ENCODE assay signal across 29 cellular contexts in the genomic region with DNA sequence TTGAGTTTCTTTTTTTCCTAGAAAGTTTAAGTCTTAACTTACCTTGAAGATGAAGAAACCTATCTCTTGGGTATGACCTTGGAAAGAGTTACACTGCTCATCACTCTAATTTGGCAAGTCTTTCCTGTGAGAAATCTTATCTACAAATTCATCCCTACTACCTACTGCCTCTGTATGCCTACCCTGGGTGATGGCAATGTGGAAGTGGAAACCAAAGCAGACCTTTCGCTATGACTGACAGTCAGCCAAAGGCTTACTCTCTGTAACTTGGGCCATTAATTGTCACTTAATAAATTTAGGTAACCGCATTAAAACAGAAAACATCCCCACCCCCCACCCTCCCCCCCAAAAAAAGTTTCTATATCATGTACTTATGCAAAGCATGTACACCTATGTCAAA.
"Had no signal": no experiment of that assay in that cellular context is flagged by ENCODE, and none has a peak within 500 bp of the region (broad histone marks: within the 10 kb centered on the region; RNA-seq: fewer than 3 reads in every experiment).

No MANE protein-coding gene starts in this region.

- H3K27me3 Mint-ChIP-seq: naive thymus-derived CD4-positive, alpha-beta T cell; progenitor cell of endocrine pancreas; stimulated activated naive B cell treated with anti-CD40 and anti-IgM and Interleukin-4, amounts not matched to agents 10 μg/mL and 1 μg/mL and 100 μg/mL, for 72 hours; type B pancreatic cell had no signal

- H3K9me3 ChIP-seq: ovary, psoas muscle, right lobe of liver, sigmoid colon, suprapubic skin, testis, tibial artery, transverse colon, upper lobe of right lung, uterus had no signal

- H3K9ac ChIP-seq: neural progenitor cell, parathyroid adenoma had no signal

- H3K4me1 Mint-ChIP-seq: natural killer cell, neural progenitor cell had no signal

- H3K27ac ChIP-seq: neural progenitor cell, ovary, parathyroid adenoma, psoas muscle, right lobe of liver, sigmoid colon, suprapubic skin, testis, tibial artery, transverse colon, upper lobe of right lung, uterus had no signal

- H3K27ac Mint-ChIP-seq: naive thymus-derived CD4-positive, alpha-beta T cell; natural killer cell; nephron; neural progenitor cell; progenitor cell of endocrine pancreas; stimulated activated naive B cell treated with anti-CD40 and anti-IgM and Interleukin-4, amounts not matched to agents 10 μg/mL and 1 μg/mL and 100 μg/mL, for 72 hours; type B pancreatic cell had no signal

- H2AFZ ChIP-seq: neural progenitor cell, parathyroid adenoma had no signal

- H3K4me3 ChIP-seq: neural progenitor cell, ovary, psoas muscle, right lobe of liver, sigmoid colon, suprapubic skin, testis, tibial artery, transverse colon, upper lobe of right lung, uterus had no signal

- H3K4me3 Mint-ChIP-seq: naive thymus-derived CD4-positive, alpha-beta T cell; natural killer cell; nephron; neural progenitor cell; stimulated activated effector memory CD8-positive, alpha-beta T cell treated with anti-CD3 and anti-CD28 coated beads, Interleukin-12 subunit alpha, Interleukin-12 subunit beta, amount 100 ng/mL, for 72 hours; stimulated activated naive B cell treated with anti-CD40 and anti-IgM and Interleukin-4, amounts not matched to agents 10 μg/mL and 1 μg/mL and 100 μg/mL, for 72 hours; type B pancreatic cell had no signal

- H3K4me1 ChIP-seq: neural progenitor cell, parathyroid adenoma, right lobe of liver, sigmoid colon, suprapubic skin, testis, tibial artery, transverse colon, upper lobe of right lung, uterus had no signal

- H3K4me2 ChIP-seq: neural progenitor cell had no signal

- DNase-seq: naive thymus-derived CD4-positive, alpha-beta T cell; natural killer cell; occipital lobe; ovary; posterior cingulate gyrus; psoas muscle; right cardiac atrium; right lobe of liver; sigmoid colon; small intestine; stimulated activated CD4-positive, alpha-beta T cell treated with anti-CD3 and anti-CD28 coated beads, Interleukin-15, amount 100 ng/mL, for 24 hours; stimulated activated CD4-positive, alpha-beta T cell treated with anti-CD3 and anti-CD28 coated beads, Interleukin-2, amount 100 ng/mL, for 24 hours; stimulated activated CD4-positive, alpha-beta T cell treated with anti-CD3 and anti-CD28 coated beads, Interleukin-2, amount 100 ng/mL, for 48 hours; stimulated activated CD4-positive, alpha-beta T cell treated with anti-CD3 and anti-CD28 coated beads, Interleukin-4, amount 100 ng/mL, for 24 hours; stimulated activated naive B cell treated with anti-CD40 and anti-IgM and Interleukin-4, amounts not matched to agents 10 μg/mL and 1 μg/mL and 100 μg/mL, for 72 hours; stimulated activated naive CD4-positive, alpha-beta T cell treated with Interleukin-2 at 50 U/mL for 16 hours; substantia nigra; testis; tibial artery; transverse colon; upper lobe of right lung; uterus had no signal

- H3K27me3 ChIP-seq: neural progenitor cell, ovary, right lobe of liver, sigmoid colon, suprapubic skin, testis, tibial artery, transverse colon, upper lobe of right lung, uterus had no signal

- H3K9me3 Mint-ChIP-seq: naive thymus-derived CD4-positive, alpha-beta T cell; natural killer cell; nephron; neural progenitor cell; stimulated activated effector memory CD8-positive, alpha-beta T cell treated with anti-CD3 and anti-CD28 coated beads, Interleukin-12 subunit alpha, Interleukin-12 subunit beta, amount 100 ng/mL, for 72 hours; stimulated activated naive B cell treated with anti-CD40 and anti-IgM and Interleukin-4, amounts not matched to agents 10 μg/mL and 1 μg/mL and 100 μg/mL, for 72 hours; type B pancreatic cell had no signal

- FAIRE-seq: small intestine had no signal

- ATAC-seq: naive thymus-derived CD4-positive, alpha-beta T cell; natural killer cell; psoas muscle; right cardiac atrium; right lobe of liver; stimulated activated effector memory CD8-positive, alpha-beta T cell treated with anti-CD3 and anti-CD28 coated beads, Interleukin-12 subunit alpha, Interleukin-12 subunit beta, amount 100 ng/mL, for 72 hours; upper lobe of right lung had no signal

- H3K36me3 ChIP-seq: neural progenitor cell, ovary, right lobe of liver, uterus had no signal

- H3K79me2 ChIP-seq: parathyroid adenoma had no signal
